In genomic region chr19:1238373-1239303, GRCh38 we compare ENCODE assay signal across 8 cellular contexts. TPM values are rescaled to one million over a fixed set of nuclear protein-coding genes. Genes with fewer than 3 reads are reported as not detected.
DNase-seq lines count a peak whose midpoint lies in the region; TF ChIP-seq lines count a peak whose summit lies in the region.

No MANE protein-coding gene starts in this region.

- H3K9me3 Mint-ChIP-seq in activated naive CD4-positive, alpha-beta T cell treated with anti-CD3 and anti-CD28 coated beads, Interleukin-2, amount 10 ng/mL, durations not matched to agents 7 days and 5 days: no peaks in the 10 kb centered on the region
- H3K9me3 Mint-ChIP-seq in type B pancreatic cell: no peaks in the 10 kb centered on the region

- H3K27me3 ChIP-seq in layer of hippocampus (ENCODE audit: control insufficient read depth, insufficient read depth, low read length): no peaks in the 10 kb centered on the region

- CTCF ChIA-PET in activated naive CD4-positive, alpha-beta T cell treated with anti-CD3 and anti-CD28 coated beads, Interleukin-2, amount 10 ng/mL, durations not matched to agents 7 days and 5 days (lab: Charles Lee): interaction anchor here (0.8 to 1.3 kb wide), 3 partner anchors 23 to 237 kb away, joined by 3 to 4 read pairs (median 3); no protein-coding TSS in a partner anchor

- H3K27ac ChIP-seq in angular gyrus (ENCODE audit: low read depth, low read length): peak overlapping the region; percentile 63
- H3K27ac ChIP-seq in layer of hippocampus (ENCODE audit: low read depth, low read length): peak overlapping the region; percentile 89

- H3K27ac Mint-ChIP-seq in activated naive CD4-positive, alpha-beta T cell treated with anti-CD3 and anti-CD28 coated beads, Interleukin-2, amount 10 ng/mL, durations not matched to agents 7 days and 5 days: no peak overlapping the region
- H3K27ac Mint-ChIP-seq in type B pancreatic cell: peak overlapping the region; percentile 83

- peaks cover 61% of the 10 kb centered on the region for H3K27me3 Mint-ChIP-seq in activated naive CD4-positive, alpha-beta T cell treated with anti-CD3 and anti-CD28 coated beads, Interleukin-2, amount 10 ng/mL, durations not matched to agents 7 days and 5 days
- H3K27me3 Mint-ChIP-seq in type B pancreatic cell: no peaks in the 10 kb centered on the region

- no peak for DNase-seq in activated naive CD4-positive, alpha-beta T cell treated with anti-CD3 and anti-CD28 coated beads, Interleukin-2, amount 10 ng/mL, durations not matched to agents 7 days and 5 days
- no peak for DNase-seq in activated naive CD4-positive, alpha-beta T cell (lab: John Stamatoyannopoulos, UW)
- DNase-seq in type B pancreatic cell (ENCODE audit: extremely low spot score, unreplicated experiment) (no peak), NCI-H146 (lab: John Stamatoyannopoulos, UW) (no peak), hippocampal formation (lab: John Stamatoyannopoulos, UW) (no peak)
- DNase-seq in activated naive CD4-positive, alpha-beta T cell treated with Interleukin-2 at 50 U/mL for 16 hours: no peak

- peaks cover 5% of the 10 kb centered on the region for H3K36me3 Mint-ChIP-seq in activated naive CD4-positive, alpha-beta T cell treated with anti-CD3 and anti-CD28 coated beads, Interleukin-2, amount 10 ng/mL, durations not matched to agents 7 days and 5 days
- no peaks in the 10 kb centered on the region for H3K36me3 Mint-ChIP-seq in type B pancreatic cell

- H3K4me1 Mint-ChIP-seq in activated naive CD4-positive, alpha-beta T cell treated with anti-CD3 and anti-CD28 coated beads, Interleukin-2, amount 10 ng/mL, durations not matched to agents 7 days and 5 days: peaks cover 38% of the 10 kb centered on the region
- H3K4me1 Mint-ChIP-seq in type B pancreatic cell (ENCODE audit: unreplicated experiment): peaks cover 12% of the 10 kb centered on the region

- H3K4me3 Mint-ChIP-seq in activated naive CD4-positive, alpha-beta T cell treated with anti-CD3 and anti-CD28 coated beads, Interleukin-2, amount 10 ng/mL, durations not matched to agents 7 days and 5 days: peak overlapping the region; percentile 71
- peak overlapping the region; percentile 86 for H3K4me3 Mint-ChIP-seq in type B pancreatic cell

- no peak for TF ChIP-seq CTCF in type B pancreatic cell (conservative IDR thresholded peaks at IDR 0.05)

RNA-seq across cellular contexts. Expression of gene CBARP, which starts 0.8 kb away (rescaled TPM):
- total RNA-seq in type B pancreatic cell (ENCODE audit: low replicate concordance): 8.9 and 10.8 TPM in 2 replicates

RNA-seq across cellular contexts. Expression of gene ATP5F1D, which starts 2.9 kb away (rescaled TPM):
- total RNA-seq in type B pancreatic cell (ENCODE audit: low replicate concordance): 165 and 197 TPM in 2 replicates

RNA-seq across cellular contexts. Expression of gene MIDN, which starts 9.7 kb away (rescaled TPM):
- total RNA-seq in type B pancreatic cell (ENCODE audit: low replicate concordance): 122 and 127 TPM in 2 replicates

RNA-seq across cellular contexts. Expression of gene CIRBP, which starts 30.5 kb away (rescaled TPM):
- 316 and 421 TPM in 2 replicates for total RNA-seq in type B pancreatic cell (ENCODE audit: low replicate concordance)

RNA-seq across cellular contexts. Expression of gene STK11, which starts 33.1 kb away (rescaled TPM):
- 59.9 and 64.8 TPM in 2 replicates for total RNA-seq in type B pancreatic cell (ENCODE audit: low replicate concordance)
